ENCODE assay signal across 10 cellular contexts in genomic region chr3:31959951-31960792, GRCh38. TPM values are rescaled to one million over a fixed set of nuclear protein-coding genes. Genes with fewer than 3 reads are reported as not detected.
DNase-seq lines count a peak whose midpoint lies in the region; ATAC-seq, FAIRE-seq and TF ChIP-seq lines count a peak whose summit lies in the region.
"Had no signal": no experiment of that assay in that cellular context is flagged by ENCODE, and none has a peak within 500 bp of the region (broad histone marks: within the 10 kb centered on the region; RNA-seq: fewer than 3 reads in every experiment).

No MANE protein-coding gene starts in this region.

- WGBS in heart left ventricle, 4 donors: 33 to 45% (median 36%) methylated on average over 7 of the region's 7 CpGs
- 48 to 67% (median 63%) methylated on average over 7 of the region's 7 CpGs for WGBS in spleen, 5 donors
- WGBS in pancreas, 2 donors: 76 to 80% methylated on average over 7 of the region's 7 CpGs

- no peaks in the 10 kb centered on the region for H3K27me3 ChIP-seq in heart left ventricle
- H3K27me3 ChIP-seq in spleen (replicated peaks in 1 of 7): no peaks in the 10 kb centered on the region
- no peaks in the 10 kb centered on the region for H3K27me3 ChIP-seq in pancreas

- no peak for FAIRE-seq in pancreas (lab: Jason Lieb, UNC)

- H3K4me3 ChIP-seq in heart left ventricle: peak overlapping the region in 10 of 12 donors; percentile 12 to 52 (median 38)
- H3K4me3 ChIP-seq in spleen: peak overlapping the region in 2 of 8 donors; percentile 25 to 48
- H3K4me3 ChIP-seq in pancreas: no peak overlapping the region
- H3K4me3 ChIP-seq: lung had no signal

- in situ Hi-C loops in GM13976 (cut with MboI; ENCODE audit: low sequenced_read_pairs, unreplicated experiment): no loop called here

- peak overlapping the region; percentile 23 to 83 (median 74) for H3K27ac ChIP-seq in heart left ventricle
- peak overlapping the region; percentile 15 to 82 (median 71) for H3K27ac ChIP-seq in spleen
- H3K27ac ChIP-seq in pancreas: no peak overlapping the region

- no peak for TF ChIP-seq POLR2A in heart left ventricle (IDR thresholded peaks at IDR 0.05)
- TF ChIP-seq POLR2A in spleen (IDR thresholded peaks at IDR 0.05): no peak

- DNase-seq in RPMI7951 (ENCODE audit: low read depth): peak; percentile 42
- no peak for DNase-seq in heart left ventricle
- no peak for DNase-seq in spleen
- DNase-seq in pancreas: no peak
- no peak for DNase-seq in GM13976 (ENCODE audit: low spot score)
- no peak for DNase-seq in activated T-cell treated with anti-CD3 and anti-CD28 coated beads for 4 hours
- DNase-seq: activated CD4-positive, alpha-beta T cell treated with anti-CD3 and anti-CD28 coated beads for 48 hours had no signal

- H3K4me1 ChIP-seq in heart left ventricle: peaks cover 0 to 45% (median 28%) of the 10 kb centered on the region in 12 donors
- H3K4me1 ChIP-seq in spleen: peaks cover 30 to 77% (median 59%) of the 10 kb centered on the region in 6 donors
- H3K4me1 ChIP-seq in pancreas: no peaks in the 10 kb centered on the region

- intact Hi-C loops in heart left ventricle (cut with DNase I) (no loop called here), spleen (cut with DNase I; ENCODE audit: low total_unique reads) (no loop called here), pancreas (cut with DNase I) (no loop called here)

- H3K9me3 ChIP-seq in heart left ventricle: peaks cover 0 to 12% (median 8%) of the 10 kb centered on the region in 12 donors
- peaks cover 2 to 15% (median 11%) of the 10 kb centered on the region in 8 donors for H3K9me3 ChIP-seq in spleen
- H3K9me3 ChIP-seq in pancreas: no peaks in the 10 kb centered on the region

- ATAC-seq in GM19463 (IDR thresholded peaks at IDR 0.05; ENCODE audit: unreplicated experiment) (peak; percentile 35), heart left ventricle (peak; percentile 36 to 61 (median 58)), GM21737 (IDR thresholded peaks at IDR 0.05; ENCODE audit: unreplicated experiment) (no peak), pancreas (no peak)

- H3K36me3 ChIP-seq in heart left ventricle: no peaks in the 10 kb centered on the region
- peaks cover 0 to 4% (median 0%) of the 10 kb centered on the region in 6 donors for H3K36me3 ChIP-seq in spleen
- no peaks in the 10 kb centered on the region for H3K36me3 ChIP-seq in pancreas

- TF ChIP-seq CTCF in heart left ventricle (IDR thresholded peaks at IDR 0.05) (no peak), spleen (IDR thresholded peaks at IDR 0.05 in 8 of 11, conservative IDR thresholded peaks at IDR 0.05 in 3 of 11) (no peak), pancreas (IDR thresholded peaks at IDR 0.05) (no peak), GM13976 (IDR thresholded peaks at IDR 0.05; ENCODE audit: borderline replicate concordance, control extremely low read depth, extremely low read depth, insufficient read depth, missing control alignments) (no peak)

RNA-seq across cellular contexts. Expression of gene OSBPL10, which starts 20.9 kb away (rescaled TPM):
- 4.7 and 6.9 TPM in 2 replicates for total RNA-seq in RPMI7951 (2014; rRNA removed; shearing (Covaris generic))
- 10 to 100 TPM in 1 of 9 donors, 1 to 10 TPM in 8; 2.5 to 12.7 (median 5.5) TPM for total RNA-seq in heart left ventricle
- polyA plus RNA-seq in heart left ventricle: 1 to 10 TPM; 1.3 to 2.1 TPM
- 10 to 100 TPM; 38.4 to 95.1 (median 70.9) TPM for total RNA-seq in spleen
- polyA plus RNA-seq in spleen: 1 to 10 TPM; 3.8 to 5.3 (median 4.2) TPM
- total RNA-seq in pancreas: 1 to 10 TPM; 1.8 to 4.0 (median 2.6) TPM
- polyA plus RNA-seq in pancreas: 1 to 10 TPM in 1 of 2 donors, under 1 TPM in 1; 0.57 to 2.0 TPM

RNA-seq across cellular contexts. Expression of gene ZNF860, which starts 21.4 kb away (rescaled TPM):
- 0.60 and 1.4 TPM in 2 replicates for total RNA-seq in RPMI7951 (2014; rRNA removed; shearing (Covaris generic))
- total RNA-seq in heart left ventricle (under 1 TPM in 5 of 9 donors, not detected in 4; 0.12 to 0.53 (median 0.23) TPM), spleen (1 to 10 TPM; 3.1 to 9.5 (median 5.6) TPM), pancreas (under 1 TPM in 5 of 6 donors, not detected in 1; 0.24 to 0.76 (median 0.29) TPM)
- polyA plus RNA-seq in heart left ventricle (under 1 TPM; 0.08 to 0.14 TPM), spleen (1 to 10 TPM; 1.3 to 1.6 (median 1.6) TPM), pancreas (under 1 TPM; 0.08 to 0.49 TPM)

Comparison
In these comparisons a context has a peak if more than half of its experiments do, and no peak if none do; other contexts are left out.
1. ATAC-seq: peak in GM19463 (single experiment) and heart left ventricle (4 of 4); none in GM21737 (single experiment) and pancreas (0 of 4).
2. H3K27ac ChIP-seq: peak in heart left ventricle (12 of 12) and spleen (8 of 8); none in pancreas (0 of 4).
3. H3K4me3 ChIP-seq: peak in heart left ventricle (10 of 12); none in pancreas (0 of 4).